Comparison of ENCODE assay signal across 1 cellular context in the genomic region with DNA sequence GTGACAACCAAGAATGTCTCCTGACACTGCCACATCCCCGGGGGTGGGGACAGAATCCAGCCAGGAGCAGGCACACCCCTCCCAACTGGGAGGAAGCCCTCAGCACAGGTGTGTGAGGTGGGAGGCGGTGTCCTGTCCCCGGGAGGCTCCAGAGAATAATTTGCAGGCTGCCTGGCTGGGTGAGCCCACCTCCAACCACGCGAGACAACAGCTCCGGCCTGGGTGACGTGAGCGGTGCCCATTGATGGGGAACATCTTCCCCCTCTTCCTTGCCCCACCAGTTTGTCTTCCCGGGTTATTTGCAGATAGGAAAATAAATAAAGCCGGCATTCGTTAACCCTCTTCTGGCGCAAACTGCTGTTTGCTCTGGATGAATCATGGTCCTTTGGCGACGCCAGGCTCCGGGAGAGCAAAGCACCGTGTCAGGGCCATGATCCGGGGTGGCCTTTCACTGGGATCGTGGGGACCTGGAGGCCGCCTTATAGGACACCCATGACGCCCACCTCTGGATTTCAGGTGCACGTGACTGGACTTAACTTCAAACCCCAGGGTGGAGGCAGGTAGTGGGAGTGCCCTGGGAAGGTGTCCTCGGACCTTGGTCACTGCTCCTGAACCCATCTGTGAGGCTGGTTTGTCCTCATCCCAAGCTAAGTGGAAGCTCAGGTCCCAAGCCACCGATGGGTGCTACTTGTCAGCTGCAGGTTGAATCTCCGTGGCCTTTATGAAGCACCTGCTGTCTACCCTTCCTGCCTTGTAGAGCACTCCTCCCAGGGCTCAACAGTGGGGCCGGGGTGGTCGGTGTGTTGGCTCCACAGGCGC.
TF ChIP-seq lines count a peak whose summit lies in the region.

No MANE protein-coding gene starts in this region.

TF ChIP-seq in HepG2, 621 proteins besides CTCF, POLR2A, EP300 and RAD21 (continued from another document and continues in another):
- TF ChIP-seq, protein P1, sequence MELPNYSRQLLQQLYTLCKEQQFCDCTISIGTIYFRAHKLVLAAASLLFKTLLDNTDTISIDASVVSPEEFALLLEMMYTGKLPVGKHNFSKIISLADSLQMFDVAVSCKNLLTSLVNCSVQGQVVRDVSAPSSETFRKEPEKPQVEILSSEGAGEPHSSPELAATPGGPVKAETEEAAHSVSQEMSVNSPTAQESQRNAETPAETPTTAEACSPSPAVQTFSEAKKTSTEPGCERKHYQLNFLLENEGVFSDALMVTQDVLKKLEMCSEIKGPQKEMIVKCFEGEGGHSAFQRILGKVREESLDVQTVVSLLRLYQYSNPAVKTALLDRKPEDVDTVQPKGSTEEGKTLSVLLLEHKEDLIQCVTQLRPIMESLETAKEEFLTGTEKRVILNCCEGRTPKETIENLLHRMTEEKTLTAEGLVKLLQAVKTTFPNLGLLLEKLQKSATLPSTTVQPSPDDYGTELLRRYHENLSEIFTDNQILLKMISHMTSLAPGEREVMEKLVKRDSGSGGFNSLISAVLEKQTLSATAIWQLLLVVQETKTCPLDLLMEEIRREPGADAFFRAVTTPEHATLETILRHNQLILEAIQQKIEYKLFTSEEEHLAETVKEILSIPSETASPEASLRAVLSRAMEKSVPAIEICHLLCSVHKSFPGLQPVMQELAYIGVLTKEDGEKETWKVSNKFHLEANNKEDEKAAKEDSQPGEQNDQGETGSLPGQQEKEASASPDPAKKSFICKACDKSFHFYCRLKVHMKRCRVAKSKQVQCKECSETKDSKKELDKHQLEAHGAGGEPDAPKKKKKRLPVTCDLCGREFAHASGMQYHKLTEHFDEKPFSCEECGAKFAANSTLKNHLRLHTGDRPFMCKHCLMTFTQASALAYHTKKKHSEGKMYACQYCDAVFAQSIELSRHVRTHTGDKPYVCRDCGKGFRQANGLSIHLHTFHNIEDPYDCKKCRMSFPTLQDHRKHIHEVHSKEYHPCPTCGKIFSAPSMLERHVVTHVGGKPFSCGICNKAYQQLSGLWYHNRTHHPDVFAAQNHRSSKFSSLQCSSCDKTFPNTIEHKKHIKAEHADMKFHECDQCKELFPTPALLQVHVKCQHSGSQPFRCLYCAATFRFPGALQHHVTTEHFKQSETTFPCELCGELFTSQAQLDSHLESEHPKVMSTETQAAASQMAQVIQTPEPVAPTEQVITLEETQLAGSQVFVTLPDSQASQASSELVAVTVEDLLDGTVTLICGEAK (IDR thresholded peaks at IDR 0.05): no peak
- TF ChIP-seq, protein P1 (CRISPR knock-in tag; IDR thresholded peaks at IDR 0.05): peak; percentile 67
- TF ChIP-seq ZNF567 (CRISPR knock-in tag; IDR thresholded peaks at IDR 0.05; ENCODE audit: borderline replicate concordance): no peak
- peak; percentile 55; the same call in 1 of the 2 replicates for TF ChIP-seq KDM5B (CRISPR knock-in tag; IDR thresholded peaks at IDR 0.05; ENCODE audit: borderline replicate concordance)
- TF ChIP-seq MED1 (CRISPR knock-in tag; IDR thresholded peaks at IDR 0.05): peak; percentile 75
- peak; percentile 30; the same call in 1 of the 2 replicates for TF ChIP-seq BORCS8-MEF2B (CRISPR knock-in tag; IDR thresholded peaks at IDR 0.05)
- TF ChIP-seq XRCC5 (optimal IDR thresholded peaks at IDR 0.05; ENCODE audit: low read length): peak; percentile 65
- TF ChIP-seq, protein P2, sequence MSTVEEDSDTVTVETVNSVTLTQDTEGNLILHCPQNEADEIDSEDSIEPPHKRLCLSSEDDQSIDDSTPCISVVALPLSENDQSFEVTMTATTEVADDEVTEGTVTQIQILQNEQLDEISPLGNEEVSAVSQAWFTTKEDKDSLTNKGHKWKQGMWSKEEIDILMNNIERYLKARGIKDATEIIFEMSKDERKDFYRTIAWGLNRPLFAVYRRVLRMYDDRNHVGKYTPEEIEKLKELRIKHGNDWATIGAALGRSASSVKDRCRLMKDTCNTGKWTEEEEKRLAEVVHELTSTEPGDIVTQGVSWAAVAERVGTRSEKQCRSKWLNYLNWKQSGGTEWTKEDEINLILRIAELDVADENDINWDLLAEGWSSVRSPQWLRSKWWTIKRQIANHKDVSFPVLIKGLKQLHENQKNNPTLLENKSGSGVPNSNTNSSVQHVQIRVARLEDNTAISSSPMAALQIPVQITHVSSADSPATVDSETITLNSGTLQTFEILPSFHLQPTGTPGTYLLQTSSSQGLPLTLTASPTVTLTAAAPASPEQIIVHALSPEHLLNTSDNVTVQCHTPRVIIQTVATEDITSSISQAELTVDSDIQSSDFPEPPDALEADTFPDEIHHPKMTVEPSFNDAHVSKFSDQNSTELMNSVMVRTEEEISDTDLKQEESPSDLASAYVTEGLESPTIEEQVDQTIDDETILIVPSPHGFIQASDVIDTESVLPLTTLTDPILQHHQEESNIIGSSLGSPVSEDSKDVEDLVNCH (CRISPR knock-in tag; IDR thresholded peaks at IDR 0.05): no peak
- TF ChIP-seq, protein P3, sequence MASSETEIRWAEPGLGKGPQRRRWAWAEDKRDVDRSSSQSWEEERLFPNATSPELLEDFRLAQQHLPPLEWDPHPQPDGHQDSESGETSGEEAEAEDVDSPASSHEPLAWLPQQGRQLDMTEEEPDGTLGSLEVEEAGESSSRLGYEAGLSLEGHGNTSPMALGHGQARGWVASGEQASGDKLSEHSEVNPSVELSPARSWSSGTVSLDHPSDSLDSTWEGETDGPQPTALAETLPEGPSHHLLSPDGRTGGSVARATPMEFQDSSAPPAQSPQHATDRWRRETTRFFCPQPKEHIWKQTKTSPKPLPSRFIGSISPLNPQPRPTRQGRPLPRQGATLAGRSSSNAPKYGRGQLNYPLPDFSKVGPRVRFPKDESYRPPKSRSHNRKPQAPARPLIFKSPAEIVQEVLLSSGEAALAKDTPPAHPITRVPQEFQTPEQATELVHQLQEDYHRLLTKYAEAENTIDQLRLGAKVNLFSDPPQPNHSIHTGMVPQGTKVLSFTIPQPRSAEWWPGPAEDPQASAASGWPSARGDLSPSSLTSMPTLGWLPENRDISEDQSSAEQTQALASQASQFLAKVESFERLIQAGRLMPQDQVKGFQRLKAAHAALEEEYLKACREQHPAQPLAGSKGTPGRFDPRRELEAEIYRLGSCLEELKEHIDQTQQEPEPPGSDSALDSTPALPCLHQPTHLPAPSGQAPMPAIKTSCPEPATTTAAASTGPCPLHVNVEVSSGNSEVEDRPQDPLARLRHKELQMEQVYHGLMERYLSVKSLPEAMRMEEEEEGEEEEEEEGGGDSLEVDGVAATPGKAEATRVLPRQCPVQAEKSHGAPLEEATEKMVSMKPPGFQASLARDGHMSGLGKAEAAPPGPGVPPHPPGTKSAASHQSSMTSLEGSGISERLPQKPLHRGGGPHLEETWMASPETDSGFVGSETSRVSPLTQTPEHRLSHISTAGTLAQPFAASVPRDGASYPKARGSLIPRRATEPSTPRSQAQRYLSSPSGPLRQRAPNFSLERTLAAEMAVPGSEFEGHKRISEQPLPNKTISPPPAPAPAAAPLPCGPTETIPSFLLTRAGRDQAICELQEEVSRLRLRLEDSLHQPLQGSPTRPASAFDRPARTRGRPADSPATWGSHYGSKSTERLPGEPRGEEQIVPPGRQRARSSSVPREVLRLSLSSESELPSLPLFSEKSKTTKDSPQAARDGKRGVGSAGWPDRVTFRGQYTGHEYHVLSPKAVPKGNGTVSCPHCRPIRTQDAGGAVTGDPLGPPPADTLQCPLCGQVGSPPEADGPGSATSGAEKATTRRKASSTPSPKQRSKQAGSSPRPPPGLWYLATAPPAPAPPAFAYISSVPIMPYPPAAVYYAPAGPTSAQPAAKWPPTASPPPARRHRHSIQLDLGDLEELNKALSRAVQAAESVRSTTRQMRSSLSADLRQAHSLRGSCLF (CRISPR knock-in tag; IDR thresholded peaks at IDR 0.05; ENCODE audit: borderline replicate concordance): no peak
- TF ChIP-seq, protein P4, sequence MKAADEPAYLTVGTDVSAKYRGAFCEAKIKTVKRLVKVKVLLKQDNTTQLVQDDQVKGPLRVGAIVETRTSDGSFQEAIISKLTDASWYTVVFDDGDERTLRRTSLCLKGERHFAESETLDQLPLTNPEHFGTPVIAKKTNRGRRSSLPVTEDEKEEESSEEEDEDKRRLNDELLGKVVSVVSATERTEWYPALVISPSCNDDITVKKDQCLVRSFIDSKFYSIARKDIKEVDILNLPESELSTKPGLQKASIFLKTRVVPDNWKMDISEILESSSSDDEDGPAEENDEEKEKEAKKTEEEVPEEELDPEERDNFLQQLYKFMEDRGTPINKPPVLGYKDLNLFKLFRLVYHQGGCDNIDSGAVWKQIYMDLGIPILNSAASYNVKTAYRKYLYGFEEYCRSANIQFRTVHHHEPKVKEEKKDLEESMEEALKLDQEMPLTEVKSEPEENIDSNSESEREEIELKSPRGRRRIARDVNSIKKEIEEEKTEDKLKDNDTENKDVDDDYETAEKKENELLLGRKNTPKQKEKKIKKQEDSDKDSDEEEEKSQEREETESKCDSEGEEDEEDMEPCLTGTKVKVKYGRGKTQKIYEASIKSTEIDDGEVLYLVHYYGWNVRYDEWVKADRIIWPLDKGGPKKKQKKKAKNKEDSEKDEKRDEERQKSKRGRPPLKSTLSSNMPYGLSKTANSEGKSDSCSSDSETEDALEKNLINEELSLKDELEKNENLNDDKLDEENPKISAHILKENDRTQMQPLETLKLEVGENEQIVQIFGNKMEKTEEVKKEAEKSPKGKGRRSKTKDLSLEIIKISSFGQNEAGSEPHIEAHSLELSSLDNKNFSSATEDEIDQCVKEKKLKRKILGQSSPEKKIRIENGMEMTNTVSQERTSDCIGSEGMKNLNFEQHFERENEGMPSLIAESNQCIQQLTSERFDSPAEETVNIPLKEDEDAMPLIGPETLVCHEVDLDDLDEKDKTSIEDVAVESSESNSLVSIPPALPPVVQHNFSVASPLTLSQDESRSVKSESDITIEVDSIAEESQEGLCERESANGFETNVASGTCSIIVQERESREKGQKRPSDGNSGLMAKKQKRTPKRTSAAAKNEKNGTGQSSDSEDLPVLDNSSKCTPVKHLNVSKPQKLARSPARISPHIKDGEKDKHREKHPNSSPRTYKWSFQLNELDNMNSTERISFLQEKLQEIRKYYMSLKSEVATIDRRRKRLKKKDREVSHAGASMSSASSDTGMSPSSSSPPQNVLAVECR (CRISPR knock-in tag; IDR thresholded peaks at IDR 0.05; ENCODE audit: borderline replicate concordance): peak; percentile 68; the same call in 1 of the 2 replicates
- TF ChIP-seq ZNF75D (CRISPR knock-in tag; IDR thresholded peaks at IDR 0.05; ENCODE audit: borderline replicate concordance): peak; percentile 44; the same call in 1 of the 2 replicates
- TF ChIP-seq, protein P5, sequence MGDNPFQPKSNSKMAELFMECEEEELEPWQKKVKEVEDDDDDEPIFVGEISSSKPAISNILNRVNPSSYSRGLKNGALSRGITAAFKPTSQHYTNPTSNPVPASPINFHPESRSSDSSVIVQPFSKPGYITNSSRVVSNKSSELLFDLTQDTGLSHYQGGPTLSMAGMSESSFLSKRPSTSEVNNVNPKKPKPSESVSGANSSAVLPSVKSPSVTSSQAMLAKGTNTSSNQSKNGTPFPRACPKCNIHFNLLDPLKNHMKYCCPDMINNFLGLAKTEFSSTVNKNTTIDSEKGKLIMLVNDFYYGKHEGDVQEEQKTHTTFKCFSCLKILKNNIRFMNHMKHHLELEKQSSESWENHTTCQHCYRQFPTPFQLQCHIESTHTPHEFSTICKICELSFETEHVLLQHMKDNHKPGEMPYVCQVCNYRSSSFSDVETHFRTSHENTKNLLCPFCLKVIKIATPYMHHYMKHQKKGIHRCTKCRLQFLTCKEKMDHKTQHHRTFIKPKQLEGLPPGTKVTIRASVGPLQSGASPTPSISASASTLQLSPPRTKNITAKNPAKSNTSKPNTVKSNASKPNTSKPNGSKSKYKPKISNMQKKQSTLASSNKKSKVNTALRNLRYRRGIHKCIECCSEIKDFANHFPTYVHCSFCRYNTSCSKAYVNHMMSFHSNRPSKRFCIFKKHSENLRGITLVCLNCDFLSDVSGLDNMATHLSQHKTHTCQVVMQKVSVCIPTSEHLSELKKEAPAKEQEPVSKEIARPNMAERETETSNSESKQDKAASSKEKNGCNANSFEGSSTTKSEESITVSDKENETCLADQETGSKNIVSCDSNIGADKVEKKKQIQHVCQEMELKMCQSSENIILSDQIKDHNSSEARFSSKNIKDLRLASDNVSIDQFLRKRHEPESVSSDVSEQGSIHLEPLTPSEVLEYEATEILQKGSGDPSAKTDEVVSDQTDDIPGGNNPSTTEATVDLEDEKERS (CRISPR knock-in tag; IDR thresholded peaks at IDR 0.05): peak; percentile 87
- TF ChIP-seq, protein P6, sequence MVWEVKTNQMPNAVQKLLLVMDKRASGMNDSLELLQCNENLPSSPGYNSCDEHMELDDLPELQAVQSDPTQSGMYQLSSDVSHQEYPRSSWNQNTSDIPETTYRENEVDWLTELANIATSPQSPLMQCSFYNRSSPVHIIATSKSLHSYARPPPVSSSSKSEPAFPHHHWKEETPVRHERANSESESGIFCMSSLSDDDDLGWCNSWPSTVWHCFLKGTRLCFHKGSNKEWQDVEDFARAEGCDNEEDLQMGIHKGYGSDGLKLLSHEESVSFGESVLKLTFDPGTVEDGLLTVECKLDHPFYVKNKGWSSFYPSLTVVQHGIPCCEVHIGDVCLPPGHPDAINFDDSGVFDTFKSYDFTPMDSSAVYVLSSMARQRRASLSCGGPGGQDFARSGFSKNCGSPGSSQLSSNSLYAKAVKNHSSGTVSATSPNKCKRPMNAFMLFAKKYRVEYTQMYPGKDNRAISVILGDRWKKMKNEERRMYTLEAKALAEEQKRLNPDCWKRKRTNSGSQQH (CRISPR knock-in tag; IDR thresholded peaks at IDR 0.05; ENCODE audit: low read depth): peak; percentile 46; the same call in 1 of the 2 replicates
- TF ChIP-seq ZNF883 (CRISPR knock-in tag; IDR thresholded peaks at IDR 0.05; ENCODE audit: not compliant biosample characterization): peak; percentile 63
